ENCODE assay signal across 1 cellular context in genomic region chrX:46260502-46260901, GRCh38.
TF ChIP-seq lines count a peak whose summit lies in the region.

No MANE protein-coding gene starts in this region.

TF ChIP-seq in HCT116, 20 proteins besides CTCF, POLR2A, EP300 and RAD21 (continued from another document):
- no peak for TF ChIP-seq REST (IDR thresholded peaks at IDR 0.05; ENCODE audit: low read depth)
